In genomic region chr16:83808573-83809014, GRCh38 we compare ENCODE assay signal across 8 cellular contexts. TPM values are rescaled to one million over a fixed set of nuclear protein-coding genes. Genes with fewer than 3 reads are reported as not detected.
DNase-seq lines count a peak whose midpoint lies in the region; ATAC-seq, FAIRE-seq and TF ChIP-seq lines count a peak whose summit lies in the region.

No MANE protein-coding gene starts in this region.

- dilution Hi-C loops in mammary epithelial cell (cut with HindIII; ENCODE audit: low sequenced_read_pairs) = no loop called here

- H3K27ac ChIP-seq in A549 (peak overlapping the region; percentile 94 to 98), mammary epithelial cell (ENCODE audit: insufficient read depth, low read depth, low read length) (peak overlapping the region; percentile 60)

- no peak for FAIRE-seq in A549 (lab: Jason Lieb, UNC)

- peak overlapping the region; percentile 93 for H3K4me3 ChIP-seq in A549
- peak overlapping the region; percentile 84 to 94 (median 92) for H3K4me3 ChIP-seq in mammary epithelial cell (replicated peaks in 1 of 3; ENCODE audit: insufficient read depth in 1 of 3, low read depth in 2 of 3, low read length in 3 of 3)

- 17% methylated on average over 11 of the region's 11 CpGs for WGBS in A549 (ENCODE audit: missing lambda C conversion rate)
- WGBS in mammary epithelial cell (ENCODE audit: low coverage, missing lambda C conversion rate) = 7% methylated on average over 7 of the region's 11 CpGs

- ATAC-seq in A549 (peak; percentile 11 to 19; a peak in 5 of 6 replicates), HG03520 (IDR thresholded peaks at IDR 0.05; ENCODE audit: unreplicated experiment) (peak; percentile 16), GM19455 (IDR thresholded peaks at IDR 0.05; ENCODE audit: unreplicated experiment) (no peak)

- H3K9me3 Mint-ChIP-seq in mesothelial cell of epicardium = no peaks in the 10 kb centered on the region

- peak overlapping the region; percentile 97 for H3K4me2 ChIP-seq in A549
- peak overlapping the region; percentile 90 for H3K4me2 ChIP-seq in mammary epithelial cell (ENCODE audit: insufficient read depth, low read depth, low read length)

- no peak for TF ChIP-seq EP300 in A549 (IDR thresholded peaks at IDR 0.05)

- H3K27me3 Mint-ChIP-seq in mesothelial cell of epicardium (ENCODE audit: low read depth) = peaks cover 7% of the 10 kb centered on the region

- TSS peak; percentile 49 for BruUV-seq in mammary epithelial cell (replicated peaks; lab: Mats Ljungman, UMichigan)

- POLR2A ChIA-PET in A549 (lab: Yijun Ruan, JAX) = no interaction called here

- H3K27me3 ChIP-seq in mammary epithelial cell (ENCODE audit: insufficient read depth, low read length) = no peaks in the 10 kb centered on the region

- H3K4me3 Mint-ChIP-seq in mesothelial cell of epicardium = peak overlapping the region; percentile 97

- TF ChIP-seq CTCF in A549 (IDR thresholded peaks at IDR 0.05) (no peak), mammary epithelial cell (conservative IDR thresholded peaks at IDR 0.05 in 1 of 2, IDR thresholded peaks at IDR 0.05 in 1 of 2; ENCODE audit: extremely low read depth in 1 of 2, insufficient read depth in 1 of 2, low read depth in 1 of 2, low read length in 2 of 2) (no peak), mesothelial cell of epicardium (IDR thresholded peaks at IDR 0.05; ENCODE audit: unreplicated experiment) (no peak)

- DNase-seq in A549 (ENCODE audit: low read depth in 1 of 2, low spot score in 1 of 2) (no peak), mammary epithelial cell (no peak), mesothelial cell of epicardium (ENCODE audit: low spot score in 2 of 2, unreplicated experiment in 2 of 2) (no peak), NOMO-1 (lab: John Stamatoyannopoulos, UW; ENCODE audit: unreplicated experiment in 2 of 2) (no peak), GDM1 (lab: John Stamatoyannopoulos, UW) (no peak), SIG-M5 treated with dmso at 0.1 percent for 504 hours (lab: John Stamatoyannopoulos, UW; ENCODE audit: unreplicated experiment) (no peak)

- no peaks in the 10 kb centered on the region for H4K20me1 ChIP-seq in mammary epithelial cell (ENCODE audit: insufficient read depth, low read length)

- in situ Hi-C loops in mammary epithelial cell (cut with MboI; ENCODE audit: low sequenced_read_pairs in 2 of 2) = no loop called here

- peaks cover 24% of the 10 kb centered on the region for H3K4me1 ChIP-seq in A549
- H3K4me1 ChIP-seq in mammary epithelial cell (ENCODE audit: insufficient read depth, low read length) = peaks cover 4% of the 10 kb centered on the region

- peaks cover 2% of the 10 kb centered on the region for H3K36me3 ChIP-seq in mammary epithelial cell (ENCODE audit: insufficient read depth, low read length)

- H3K79me2 ChIP-seq in mammary epithelial cell (ENCODE audit: insufficient read depth, low read length) = peaks cover 38% of the 10 kb centered on the region

- H2AFZ ChIP-seq in mammary epithelial cell (ENCODE audit: low read depth, low read length) = peak overlapping the region; percentile 97

- no peak for TF ChIP-seq POLR2A in A549 (IDR thresholded peaks at IDR 0.05; ENCODE audit: low read length)

- H3K4me1 Mint-ChIP-seq in mesothelial cell of epicardium = peaks cover 23% of the 10 kb centered on the region

- TF ChIP-seq RAD21 in A549 (conservative IDR thresholded peaks at IDR 0.05 in 1 of 2, IDR thresholded peaks at IDR 0.05 in 1 of 2) = no peak

- H3K9me3 ChIP-seq in A549 = no peaks in the 10 kb centered on the region
- no peaks in the 10 kb centered on the region for H3K9me3 ChIP-seq in mammary epithelial cell (replicated peaks; ENCODE audit: insufficient read depth, low read length)

- CTCF ChIA-PET in A549 (lab: Yijun Ruan, JAX) (no interaction called here), mammary epithelial cell (lab: Charles Lee; ENCODE audit: low non-redundant PET) (no interaction called here)

- H3K27ac Mint-ChIP-seq in mesothelial cell of epicardium = peak overlapping the region; percentile 95

- H3K36me3 Mint-ChIP-seq in mesothelial cell of epicardium = peaks cover 7% of the 10 kb centered on the region

- intact Hi-C loops in mammary epithelial cell (cut with micrococcal nuclease) = loop anchor here (1.0 to 10.0 kb wide), 2 partner anchors 234 to 1174 kb away; no protein-coding TSS in a partner anchor

- H3K9ac ChIP-seq in mammary epithelial cell (ENCODE audit: insufficient read depth, low read length) = peak overlapping the region; percentile 75

TF ChIP-seq in A549, 52 proteins besides CTCF, POLR2A, EP300 and RAD21:
- TF ChIP-seq HOXB5 (CRISPR knock-in tag; IDR thresholded peaks at IDR 0.05) (no peak), SMC3 (IDR thresholded peaks at IDR 0.05) (no peak), CBX8 (IDR thresholded peaks at IDR 0.05) (no peak), ESRRA (IDR thresholded peaks at IDR 0.05; ENCODE audit: borderline replicate concordance, low read length) (no peak), HES2 (IDR thresholded peaks at IDR 0.05) (no peak)

RNA-seq across cellular contexts. Expression of gene HSBP1, which starts 0.8 kb away (rescaled TPM):
- 236 and 280 TPM in 2 replicates for polyA plus RNA-seq in A549 (2011; rRNA removed)
- 147 and 175 TPM in 2 replicates for polyA plus RNA-seq in A549 (2012; cell fraction: cytosol; rRNA removed)
- 16.4 and 29.1 TPM in 2 replicates for polyA plus RNA-seq in A549 (2012; cell fraction: nucleus; rRNA removed)
- polyA plus RNA-seq in A549 (2017; fragmentation: RNase III; extraction: RNeasy Plus Mini Kit Qiagen cat#74134 plus additional on column Dnase treatment) = 185 to 206 TPM (median 190 TPM) in 3 replicates
- 43.5 and 58.5 TPM in 2 replicates for polyA minus RNA-seq in A549 (2011; rRNA and poly(A)+ RNA removed)
- 100 to 1,000 TPM in 1 of 2 donors, 10 to 100 TPM in 1; 17.7 to 130 TPM for total RNA-seq in mammary epithelial cell
- polyA plus RNA-seq in mammary epithelial cell = 82.3 TPM
- polyA minus RNA-seq in mammary epithelial cell = 85.9 TPM
- 137 to 139 TPM (median 138 TPM) in 3 replicates for total RNA-seq in mesothelial cell of epicardium
